ENCODE assay signal across 9 cellular contexts in the genomic region with DNA sequence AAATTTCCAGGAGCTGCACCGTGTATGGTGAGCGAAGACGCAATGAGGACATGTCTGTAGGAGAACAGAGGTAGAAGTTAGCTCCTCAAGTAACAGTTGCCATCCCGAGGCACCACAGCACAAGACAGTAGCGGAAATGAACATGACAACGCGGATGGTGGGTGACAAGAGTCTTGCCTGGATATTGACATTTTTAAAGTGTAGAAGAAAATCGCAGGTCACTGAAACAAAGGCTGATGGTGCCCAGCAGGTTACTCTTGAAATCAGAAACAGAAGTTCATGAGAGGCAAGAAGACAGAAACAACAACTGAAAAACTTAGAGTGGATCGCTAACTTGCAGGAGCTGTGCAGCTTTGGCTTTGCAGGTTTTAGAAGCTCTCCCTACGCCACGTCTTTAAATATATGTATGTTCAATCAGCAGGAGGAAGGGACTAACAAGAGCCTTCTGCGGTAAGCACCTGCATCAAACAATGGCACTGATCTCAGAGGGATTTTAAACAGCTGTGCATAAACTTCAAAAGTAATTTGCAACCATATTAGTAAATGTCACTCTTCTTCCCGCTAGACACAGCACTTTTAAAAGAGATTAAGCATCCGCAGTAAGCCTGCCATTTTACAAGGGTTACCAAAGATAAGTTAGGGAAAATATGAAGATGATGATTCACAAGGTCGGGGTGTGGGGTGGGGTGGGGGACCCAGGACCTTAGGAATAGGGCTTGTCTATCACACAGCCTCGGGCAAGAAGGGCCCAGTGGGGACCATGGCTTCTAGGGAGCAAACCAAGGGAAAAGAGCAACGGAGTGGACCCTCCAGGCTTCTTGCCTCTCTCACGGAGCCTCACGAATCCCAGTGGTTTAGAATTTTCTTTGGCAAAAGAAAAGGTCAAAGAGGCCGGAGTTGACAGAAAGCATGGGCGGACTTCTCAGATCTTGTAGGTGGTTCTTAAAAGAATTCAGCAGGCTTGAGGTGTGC. TPM values are rescaled to one million over a fixed set of nuclear protein-coding genes. Genes with fewer than 3 reads are reported as not detected.
DNase-seq lines count a peak whose midpoint lies in the region; ATAC-seq and TF ChIP-seq lines count a peak whose summit lies in the region.
"Had no signal": no experiment of that assay in that cellular context is flagged by ENCODE, and none has a peak within 500 bp of the region (broad histone marks: within the 10 kb centered on the region; RNA-seq: fewer than 3 reads in every experiment).

No MANE protein-coding gene starts in this region.

- H3K4me3 ChIP-seq in hepatocyte = no peak overlapping the region

- no peak for TF ChIP-seq CTCF in hepatocyte (IDR thresholded peaks at IDR 0.05; ENCODE audit: poor library complexity)

- no peaks in the 10 kb centered on the region for H3K36me3 ChIP-seq in hepatocyte (replicated peaks; ENCODE audit: insufficient read depth, low read depth)

- CTCF ChIA-PET in activated CD4-positive, alpha-beta T cell treated with anti-CD3 and anti-CD28 coated beads for 36 hours (lab: Charles Lee) = interaction anchor here (0.6 to 2.5 kb wide), 20 partner anchors 10 to 524 kb away, joined by 3 to 31 read pairs (median 4); no protein-coding TSS in a partner anchor

- intact Hi-C loops in activated CD4-positive, alpha-beta T cell treated with anti-CD3 and anti-CD28 coated beads for 36 hours (cut with DNase I, micrococcal nuclease) = loop anchor here (1.0 to 5.0 kb wide), 7 partner anchors 16 to 436 kb away; a partner anchor contains a TSS

- peaks cover 33% of the 10 kb centered on the region for H3K36me3 Mint-ChIP-seq in activated CD4-positive, alpha-beta T cell treated with anti-CD3 and anti-CD28 coated beads for 36 hours (ENCODE audit: low read depth)

- peaks cover 3% of the 10 kb centered on the region for H3K4me1 ChIP-seq in hepatocyte (ENCODE audit: insufficient read depth)

- H4K20me1 ChIP-seq in hepatocyte (ENCODE audit: insufficient read depth, poor library complexity, severe bottlenecking) = no peaks in the 10 kb centered on the region

- no peaks in the 10 kb centered on the region for H3K9me2 ChIP-seq in hepatocyte (replicated peaks; ENCODE audit: insufficient read depth)

- H3K9me3 ChIP-seq in hepatocyte (ENCODE audit: low read depth) = no peaks in the 10 kb centered on the region
- H3K9me3 ChIP-seq: A549 had no signal

- H2AFZ ChIP-seq in hepatocyte = no peak overlapping the region

- no peak overlapping the region for H3K27ac ChIP-seq in hepatocyte

- POLR2A ChIA-PET in activated CD4-positive, alpha-beta T cell treated with anti-CD3 and anti-CD28 coated beads for 36 hours (lab: Charles Lee) = interaction anchor here (0.6 to 1.2 kb wide), 5 partner anchors 12 to 90 kb away, joined by 3 to 12 read pairs (median 3); no protein-coding TSS in a partner anchor

- peak; percentile 5 for ATAC-seq in activated CD4-positive, alpha-beta T cell treated with anti-CD3 and anti-CD28 coated beads for 36 hours
- no peak for ATAC-seq in stimulated activated naive CD8-positive, alpha-beta T cell treated with anti-CD3 and anti-CD28 coated beads, Interleukin-15, amount 100 ng/mL, for 72 hours
- no peak for ATAC-seq in GM21526 (IDR thresholded peaks at IDR 0.05; ENCODE audit: low FRiP score, unreplicated experiment)
- no peak for ATAC-seq in GM19328 (IDR thresholded peaks at IDR 0.05; ENCODE audit: unreplicated experiment)
- ATAC-seq: A549 had no signal

- H3K27me3 Mint-ChIP-seq in activated CD4-positive, alpha-beta T cell treated with anti-CD3 and anti-CD28 coated beads for 36 hours = no peaks in the 10 kb centered on the region
- H3K27me3 Mint-ChIP-seq in stimulated activated naive CD8-positive, alpha-beta T cell treated with anti-CD3 and anti-CD28 coated beads, Interleukin-15, amount 100 ng/mL, for 72 hours = no peaks in the 10 kb centered on the region

- peaks cover 62% of the 10 kb centered on the region for H3K4me1 Mint-ChIP-seq in activated CD4-positive, alpha-beta T cell treated with anti-CD3 and anti-CD28 coated beads for 36 hours
- H3K4me1 Mint-ChIP-seq in stimulated activated naive CD8-positive, alpha-beta T cell treated with anti-CD3 and anti-CD28 coated beads, Interleukin-15, amount 100 ng/mL, for 72 hours = peaks cover 63% of the 10 kb centered on the region

- DNase-seq in activated CD4-positive, alpha-beta T cell treated with anti-CD3 and anti-CD28 coated beads for 36 hours = peak; percentile 58
- DNase-seq in activated CD4-positive, alpha-beta T cell treated with anti-CD3 and anti-CD28 coated beads, Interleukin-2, amount 50 U/mL, for 4 hours = no peak
- DNase-seq in activated T-cell treated with anti-CD3 and anti-CD28 coated beads, Interleukin-2, amount 50 U/mL, for 48 hours = peak; percentile 56 to 64
- DNase-seq in hepatocyte (ENCODE audit: low spot score) (no peak), kidney tubule cell (ENCODE audit: low spot score) (no peak)
- peak; percentile 27 to 34 for DNase-seq in stimulated activated naive CD8-positive, alpha-beta T cell treated with anti-CD3 and anti-CD28 coated beads, Interleukin-15, amount 100 ng/mL, for 72 hours

- H3K4me3 Mint-ChIP-seq in activated CD4-positive, alpha-beta T cell treated with anti-CD3 and anti-CD28 coated beads for 36 hours = peak overlapping the region; percentile 77
- peak overlapping the region; percentile 93 to 98 for H3K4me3 Mint-ChIP-seq in stimulated activated naive CD8-positive, alpha-beta T cell treated with anti-CD3 and anti-CD28 coated beads, Interleukin-15, amount 100 ng/mL, for 72 hours

- no peaks in the 10 kb centered on the region for H3K79me2 ChIP-seq in hepatocyte

- peak overlapping the region; percentile 91 for H3K4me2 ChIP-seq in hepatocyte

- peaks cover 36% of the 10 kb centered on the region for H3K27me3 ChIP-seq in hepatocyte

- no peaks in the 10 kb centered on the region for H3K9me3 Mint-ChIP-seq in activated CD4-positive, alpha-beta T cell treated with anti-CD3 and anti-CD28 coated beads for 36 hours (ENCODE audit: low read depth)
- no peaks in the 10 kb centered on the region for H3K9me3 Mint-ChIP-seq in stimulated activated naive CD8-positive, alpha-beta T cell treated with anti-CD3 and anti-CD28 coated beads, Interleukin-15, amount 100 ng/mL, for 72 hours

- WGBS in hepatocyte (ENCODE audit: low lambda C conversion rate, missing lambda C conversion rate) = 64% methylated on average over 21 of the region's 21 CpGs

- H3K27ac Mint-ChIP-seq in activated CD4-positive, alpha-beta T cell treated with anti-CD3 and anti-CD28 coated beads for 36 hours = peak overlapping the region; percentile 93
- peak overlapping the region; percentile 96 for H3K27ac Mint-ChIP-seq in stimulated activated naive CD8-positive, alpha-beta T cell treated with anti-CD3 and anti-CD28 coated beads, Interleukin-15, amount 100 ng/mL, for 72 hours

RNA-seq across cellular contexts. Expression of a gene that starts 1.6 kb away (rescaled TPM):
- total RNA-seq in activated CD4-positive, alpha-beta T cell treated with anti-CD3 and anti-CD28 coated beads for 36 hours = 10 to 100 TPM; 32.9 to 39.0 TPM
- total RNA-seq in hepatocyte = 0.43 and 0.76 TPM in 2 replicates
- polyA plus RNA-seq in hepatocyte = 0.21 and 0.97 TPM in 2 replicates

Comparison
In these comparisons a context has a peak if more than half of its experiments do, and no peak if none do; other contexts are left out.
1. DNase-seq: peak in activated CD4-positive, alpha-beta T cell treated with anti-CD3 and anti-CD28 coated beads for 36 hours (single experiment), activated T-cell treated with anti-CD3 and anti-CD28 coated beads, Interleukin-2, amount 50 U/mL, for 48 hours (2 of 2) and stimulated activated naive CD8-positive, alpha-beta T cell treated with anti-CD3 and anti-CD28 coated beads, Interleukin-15, amount 100 ng/mL, for 72 hours (2 of 2); none in activated CD4-positive, alpha-beta T cell treated with anti-CD3 and anti-CD28 coated beads, Interleukin-2, amount 50 U/mL, for 4 hours (0 of 2), hepatocyte (single experiment) and kidney tubule cell (single experiment).
2. RNA of a gene that starts 1.6 kb away (total RNA-seq): 32.9 to 39.0 TPM in activated CD4-positive, alpha-beta T cell treated with anti-CD3 and anti-CD28 coated beads for 36 hours; 0.43 to 0.76 TPM in hepatocyte; every median in the first group is over 10 times any median in the second.